ENCODE assay signal across 29 cellular contexts in the genomic region with DNA sequence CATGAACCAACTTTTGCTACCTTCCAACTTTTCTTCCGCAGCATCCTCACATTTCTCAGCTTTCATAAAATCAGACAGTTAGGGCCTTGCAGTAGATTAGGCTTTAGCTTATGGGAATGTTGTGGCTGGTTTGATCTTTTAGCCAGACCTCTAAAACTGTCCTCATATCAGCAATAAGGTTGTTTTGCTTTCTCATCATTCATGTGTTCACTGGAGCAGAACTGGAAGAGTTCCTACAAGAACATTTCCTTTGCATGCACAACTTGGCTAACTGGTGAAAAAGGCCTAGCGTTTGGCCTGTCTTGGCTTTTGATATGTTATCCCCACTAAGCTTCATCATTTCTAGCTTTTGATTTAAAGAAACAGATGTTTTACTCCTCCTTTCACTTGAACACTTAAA.
"Had no signal": no experiment of that assay in that cellular context is flagged by ENCODE, and none has a peak within 500 bp of the region (broad histone marks: within the 10 kb centered on the region; RNA-seq: fewer than 3 reads in every experiment).

No MANE protein-coding gene starts in this region.

- H3K27ac Mint-ChIP-seq: activated B cell treated with CpG ODN at 0.5 μM for 24 hours; activated CD4-positive, alpha-beta T cell treated with anti-CD3 and anti-CD28 coated beads, Interleukin-2, amount 10 ng/mL, durations not matched to agents 24 days and 14 days; activated CD8-positive, alpha-beta memory T cell treated with anti-CD3 and anti-CD28 coated beads, Interleukin-2, amount 10 ng/mL, durations not matched to agents 7 days and 5 days; activated naive CD4-positive, alpha-beta T cell treated with anti-CD3 and anti-CD28 coated beads, Interleukin-2, amount 50 U/mL, for 72 hours; activated naive CD8-positive, alpha-beta T cell treated with anti-CD3 and anti-CD28 coated beads, Interleukin-2, amount 50 U/mL, for 24 hours; activated T-cell treated with anti-CD3 and anti-CD28 coated beads, Interleukin-2, amount 50 U/mL, for 24 hours; T-cell had no signal

- H3K27me3 Mint-ChIP-seq: activated B cell treated with CpG ODN at 0.5 μM for 24 hours; activated CD4-positive, alpha-beta T cell treated with anti-CD3 and anti-CD28 coated beads, Interleukin-2, amount 10 ng/mL, durations not matched to agents 24 days and 14 days; activated CD8-positive, alpha-beta memory T cell treated with anti-CD3 and anti-CD28 coated beads, Interleukin-2, amount 10 ng/mL, durations not matched to agents 7 days and 5 days; activated naive CD8-positive, alpha-beta T cell treated with anti-CD3 and anti-CD28 coated beads, Interleukin-2, amount 50 U/mL, for 24 hours; activated T-cell treated with anti-CD3 and anti-CD28 coated beads, Interleukin-2, amount 50 U/mL, for 24 hours; T-cell had no signal

- H3K27me3 ChIP-seq: breast epithelium had no signal

- H3K4me3 Mint-ChIP-seq: activated B cell treated with CpG ODN at 0.5 μM for 24 hours; activated CD4-positive, alpha-beta T cell treated with anti-CD3 and anti-CD28 coated beads, Interleukin-2, amount 10 ng/mL, durations not matched to agents 24 days and 14 days; activated CD8-positive, alpha-beta memory T cell treated with anti-CD3 and anti-CD28 coated beads, Interleukin-2, amount 10 ng/mL, durations not matched to agents 7 days and 5 days; activated naive CD8-positive, alpha-beta T cell treated with anti-CD3 and anti-CD28 coated beads, Interleukin-2, amount 50 U/mL, for 24 hours; activated T-cell treated with anti-CD3 and anti-CD28 coated beads, Interleukin-2, amount 50 U/mL, for 24 hours; T-cell had no signal

- ATAC-seq: activated CD8-positive, alpha-beta memory T cell treated with anti-CD3 and anti-CD28 coated beads, Interleukin-2, amount 10 ng/mL, durations not matched to agents 7 days and 5 days; activated naive CD4-positive, alpha-beta T cell treated with anti-CD3 and anti-CD28 coated beads, Interleukin-2, amount 50 U/mL, for 72 hours; activated naive CD8-positive, alpha-beta T cell treated with anti-CD3 and anti-CD28 coated beads, Interleukin-2, amount 50 U/mL, for 24 hours; PC-3; T-cell had no signal

- H3K4me3 ChIP-seq: breast epithelium had no signal

- H3K36me3 ChIP-seq: breast epithelium had no signal

- H3K27ac ChIP-seq: breast epithelium, KMS-11 had no signal

- H3K4me2 ChIP-seq: KMS-11 had no signal

- DNase-seq: activated B cell treated with CpG ODN at 0.5 μM for 24 hours; activated CD4-positive, alpha-beta T cell treated with anti-CD3 and anti-CD28 coated beads for 1 hour; activated CD4-positive, alpha-beta T cell treated with anti-CD3 and anti-CD28 coated beads, Interleukin-2, amount 10 ng/mL, durations not matched to agents 24 days and 14 days; activated CD4-positive, alpha-beta T cell treated with anti-CD3 and anti-CD28 coated beads, Interleukin-2, amount 50 U/mL, for 48 hours; activated CD8-positive, alpha-beta memory T cell treated with anti-CD3 and anti-CD28 coated beads, Interleukin-2, amount 10 ng/mL, durations not matched to agents 7 days and 5 days; activated effector memory CD4-positive, alpha-beta T cell treated with anti-CD3 and anti-CD28 coated beads, Interleukin-2, amount 50 U/mL, for 16 hours; activated naive CD4-positive, alpha-beta T cell treated with Interleukin-2 at 50 U/mL for 16 hours; activated naive CD8-positive, alpha-beta T cell treated with anti-CD3 and anti-CD28 coated beads, Interleukin-2, amount 50 U/mL, for 24 hours; activated T-cell treated with anti-CD3 and anti-CD28 coated beads, Interleukin-2, amount 50 U/mL, for 24 hours; amniotic stem cell; caudate nucleus; MM.1S; NCI-H1105; NCI-H1436; NCI-H1694 treated with DMSO at 0.1 percent for 48 hours; NCI-H2029 treated with DMSO at 0.1 percent for 48 hours; NCI-H345; NCI-H510A; NCI-H526 treated with DMSO at 0.1 percent for 48 hours; NK-92 treated with Interleukin-12 subunit alpha and Interleukin-12 subunit beta, amount 100 ng/mL, for 24 hours; PC-3; SIG-M5; T-cell; T-helper 2 cell; T1000 had no signal

- H3K4me1 ChIP-seq: breast epithelium had no signal

- H3K9me3 Mint-ChIP-seq: activated CD4-positive, alpha-beta T cell treated with anti-CD3 and anti-CD28 coated beads, Interleukin-2, amount 10 ng/mL, durations not matched to agents 24 days and 14 days; activated naive CD8-positive, alpha-beta T cell treated with anti-CD3 and anti-CD28 coated beads, Interleukin-2, amount 50 U/mL, for 24 hours; activated T-cell treated with anti-CD3 and anti-CD28 coated beads, Interleukin-2, amount 50 U/mL, for 24 hours had no signal

- H3K36me3 Mint-ChIP-seq: activated CD8-positive, alpha-beta memory T cell treated with anti-CD3 and anti-CD28 coated beads, Interleukin-2, amount 10 ng/mL, durations not matched to agents 7 days and 5 days; activated naive CD4-positive, alpha-beta T cell treated with anti-CD3 and anti-CD28 coated beads, Interleukin-2, amount 50 U/mL, for 72 hours; T-cell had no signal

- H3K4me1 Mint-ChIP-seq: activated B cell treated with CpG ODN at 0.5 μM for 24 hours; activated CD4-positive, alpha-beta T cell treated with anti-CD3 and anti-CD28 coated beads, Interleukin-2, amount 10 ng/mL, durations not matched to agents 24 days and 14 days; activated CD8-positive, alpha-beta memory T cell treated with anti-CD3 and anti-CD28 coated beads, Interleukin-2, amount 10 ng/mL, durations not matched to agents 7 days and 5 days; activated naive CD8-positive, alpha-beta T cell treated with anti-CD3 and anti-CD28 coated beads, Interleukin-2, amount 50 U/mL, for 24 hours; T-cell had no signal

- H3K9me3 ChIP-seq: breast epithelium had no signal

- FAIRE-seq: TTC549 had no signal
